Comparison of ENCODE assay signal across 16 cellular contexts in genomic region chr12:56749853-56750252, GRCh38. TPM values are rescaled to one million over a fixed set of nuclear protein-coding genes. Genes with fewer than 3 reads are reported as not detected.
DNase-seq lines count a peak whose midpoint lies in the region; ATAC-seq, FAIRE-seq and TF ChIP-seq lines count a peak whose summit lies in the region.
"Had no signal": no experiment of that assay in that cellular context is flagged by ENCODE, and none has a peak within 500 bp of the region (broad histone marks: within the 10 kb centered on the region; RNA-seq: fewer than 3 reads in every experiment).

No MANE protein-coding gene starts in this region.

- ATAC-seq in naive thymus-derived CD4-positive, alpha-beta T cell, result no peak
- ATAC-seq in HG03469 (IDR thresholded peaks at IDR 0.05; ENCODE audit: unreplicated experiment), result no peak
- no peak for ATAC-seq in HG03342 (IDR thresholded peaks at IDR 0.05; ENCODE audit: unreplicated experiment)

- no peaks in the 10 kb centered on the region for H3K9me3 Mint-ChIP-seq in CD4-positive, alpha-beta memory T cell
- no peaks in the 10 kb centered on the region for H3K9me3 Mint-ChIP-seq in activated CD4-positive, alpha-beta memory T cell treated with anti-CD3 and anti-CD28 coated beads, Interleukin-2, amount 10 ng/mL, durations not matched to agents 7 days and 5 days
- no peaks in the 10 kb centered on the region for H3K9me3 Mint-ChIP-seq in naive thymus-derived CD4-positive, alpha-beta T cell

- H3K4me1 Mint-ChIP-seq in CD4-positive, alpha-beta memory T cell, result peaks cover 23 to 48% (median 33%) of the 10 kb centered on the region in 4 donors
- peaks cover 50% of the 10 kb centered on the region for H3K4me1 Mint-ChIP-seq in activated CD4-positive, alpha-beta memory T cell treated with anti-CD3 and anti-CD28 coated beads, Interleukin-2, amount 10 ng/mL, durations not matched to agents 7 days and 5 days
- H3K4me1 Mint-ChIP-seq in naive thymus-derived CD4-positive, alpha-beta T cell, result peaks cover 20 to 49% (median 40%) of the 10 kb centered on the region in 7 donors

- no peaks in the 10 kb centered on the region for H3K9me3 ChIP-seq in CD4-positive, alpha-beta memory T cell (ENCODE audit: control insufficient read depth in 1 of 2, low read length in 2 of 2)
- H3K9me3 ChIP-seq in HEK293 (ENCODE audit: control insufficient read depth, insufficient read depth, low read depth, low read length), result no peaks in the 10 kb centered on the region
- H3K9me3 ChIP-seq in naive thymus-derived CD4-positive, alpha-beta T cell (ENCODE audit: control insufficient read depth in 2 of 3, low read length in 3 of 3), result no peaks in the 10 kb centered on the region
- H3K9me3 ChIP-seq: esophagus muscularis mucosa, suprapubic skin had no signal

- H3K36me3 Mint-ChIP-seq in CD4-positive, alpha-beta memory T cell, result peaks cover 28 to 47% of the 10 kb centered on the region in 2 donors
- H3K36me3 Mint-ChIP-seq in activated CD4-positive, alpha-beta memory T cell treated with anti-CD3 and anti-CD28 coated beads, Interleukin-2, amount 10 ng/mL, durations not matched to agents 7 days and 5 days (ENCODE audit: low read depth), result peaks cover 54% of the 10 kb centered on the region
- H3K36me3 Mint-ChIP-seq in naive thymus-derived CD4-positive, alpha-beta T cell, result peaks cover 15 to 33% (median 26%) of the 10 kb centered on the region in 5 donors

- no peaks in the 10 kb centered on the region for H3K27me3 ChIP-seq in CD4-positive, alpha-beta memory T cell (ENCODE audit: insufficient read depth, low read length)
- H3K27me3 ChIP-seq in naive thymus-derived CD4-positive, alpha-beta T cell (ENCODE audit: control insufficient read depth in 2 of 2, insufficient read depth in 2 of 2, low read length in 2 of 2), result no peaks in the 10 kb centered on the region
- H3K27me3 ChIP-seq: esophagus muscularis mucosa, suprapubic skin had no signal

- CTCF ChIA-PET in CD4-positive, alpha-beta memory T cell (lab: Charles Lee; ENCODE audit: partially characterized antibody), result interaction anchor here (0.9 to 1.7 kb wide), 2 partner anchors 14 to 362 kb away, joined by 3 to 4 read pairs; partner anchors contain the start of gene HSD17B6
- CTCF ChIA-PET in HEK293 (lab: Yijun Ruan, JAX), result no interaction called here
- CTCF ChIA-PET in activated CD4-positive, alpha-beta memory T cell treated with anti-CD3 and anti-CD28 coated beads, Interleukin-2, amount 10 ng/mL, durations not matched to agents 7 days and 5 days (lab: Charles Lee), result interaction anchor here (1.1 to 2.1 kb wide), 3 partner anchors 24 to 272 kb away, joined by 3 to 7 read pairs (median 4); partner anchors contain the start of gene NACA
- CTCF ChIA-PET in naive thymus-derived CD4-positive, alpha-beta T cell (lab: Charles Lee), result interaction anchor here (0.6 to 1.2 kb wide), 2 partner anchors 67 to 313 kb away, joined by 5 to 8 read pairs; no protein-coding TSS in a partner anchor

- peaks cover 7% of the 10 kb centered on the region for H3K36me3 ChIP-seq in CD4-positive, alpha-beta memory T cell (ENCODE audit: insufficient read depth, low read length)
- H3K36me3 ChIP-seq in HEK293 (ENCODE audit: control insufficient read depth in 2 of 2, insufficient read depth in 1 of 2, low read length in 2 of 2), result peaks cover 44 to 51% of the 10 kb centered on the region in 2 experiments
- peaks cover 0 to 30% (median 13%) of the 10 kb centered on the region in 3 experiments for H3K36me3 ChIP-seq in naive thymus-derived CD4-positive, alpha-beta T cell (ENCODE audit: control insufficient read depth in 2 of 3, insufficient read depth in 3 of 3, low read length in 3 of 3)

- intact Hi-C loops in CD4-positive, alpha-beta memory T cell (cut with micrococcal nuclease), result loop anchor here (10.0 kb wide), 1 partner anchor 485 kb away; a partner anchor contains a TSS
- intact Hi-C loops in naive thymus-derived CD4-positive, alpha-beta T cell (cut with micrococcal nuclease), result loop anchor here in 1 of 2 donors (10.0 kb wide), 2 partner anchors 435 to 1005 kb away; partner anchors contain the start of genes CDK4 and MARCHF9

- no peak for DNase-seq in CD4-positive, alpha-beta memory T cell
- no peak for DNase-seq in activated CD4-positive, alpha-beta memory T cell treated with anti-CD3 and anti-CD28 coated beads, Interleukin-2, amount 10 ng/mL, durations not matched to agents 7 days and 5 days
- no peak for DNase-seq in naive thymus-derived CD4-positive, alpha-beta T cell
- no peak for DNase-seq in D721Med (ENCODE audit: insufficient read length, low spot score)
- DNase-seq: activated CD4-positive, CD25-positive, alpha-beta regulatory T cell treated with anti-CD3 and anti-CD28 coated beads, Interleukin-2, amount 50 U/mL, for 72 hours; DMS153; NCI-H1436; NCI-H524 treated with DMSO at 0.1 percent for 48 hours; SHP77 had no signal

- peaks cover 10% of the 10 kb centered on the region for H3K4me1 ChIP-seq in CD4-positive, alpha-beta memory T cell (ENCODE audit: insufficient read depth, low read length)
- peaks cover 6% of the 10 kb centered on the region for H3K4me1 ChIP-seq in HEK293 (ENCODE audit: control insufficient read depth, insufficient read depth, low read length)
- H3K4me1 ChIP-seq in naive thymus-derived CD4-positive, alpha-beta T cell (ENCODE audit: control insufficient read depth in 2 of 2, insufficient read depth in 2 of 2, low read length in 2 of 2), result peaks cover 3 to 7% of the 10 kb centered on the region in 2 donors

- TF ChIP-seq CTCF in HEK293 (tag by site-specific recombination; IDR thresholded peaks at IDR 0.05), result no peak
- no peak for TF ChIP-seq CTCF in D721Med (IDR thresholded peaks at IDR 0.05; ENCODE audit: insufficient read depth, missing control alignments)

- POLR2A ChIA-PET in CD4-positive, alpha-beta memory T cell (lab: Charles Lee; ENCODE audit: partially characterized antibody), result interaction anchor here (0.6 to 3.9 kb wide), 2 partner anchors 24 to 509 kb away, joined by 3 to 30 read pairs; partner anchors contain the start of gene NACA
- POLR2A ChIA-PET in HEK293 (lab: Yijun Ruan, JAX), result interaction anchor here (2.5 kb wide), 1 partner anchor 24 kb away, joined by 13 read pairs; the partner anchor contains the start of gene NACA
- POLR2A ChIA-PET in activated CD4-positive, alpha-beta memory T cell treated with anti-CD3 and anti-CD28 coated beads, Interleukin-2, amount 10 ng/mL, durations not matched to agents 7 days and 5 days (lab: Charles Lee), result interaction anchor here (1.4 to 7.9 kb wide), 3 partner anchors 24 to 114 kb away, joined by 3 to 72 read pairs (median 11); partner anchors contain the start of gene NACA
- POLR2A ChIA-PET in naive thymus-derived CD4-positive, alpha-beta T cell (lab: Charles Lee), result interaction anchor here (0.7 to 1.3 kb wide), 3 partner anchors 16 to 590 kb away, joined by 3 to 4 read pairs (median 3); no protein-coding TSS in a partner anchor

- H3K4me3 Mint-ChIP-seq in CD4-positive, alpha-beta memory T cell, result peak overlapping the region; percentile 46 to 85 (median 76)
- peak overlapping the region; percentile 61 for H3K4me3 Mint-ChIP-seq in activated CD4-positive, alpha-beta memory T cell treated with anti-CD3 and anti-CD28 coated beads, Interleukin-2, amount 10 ng/mL, durations not matched to agents 7 days and 5 days
- H3K4me3 Mint-ChIP-seq in naive thymus-derived CD4-positive, alpha-beta T cell, result peak overlapping the region; percentile 43 to 94 (median 77)

- H3K27ac Mint-ChIP-seq in CD4-positive, alpha-beta memory T cell, result peak overlapping the region in 6 of 7 donors; percentile 38 to 94 (median 88)
- H3K27ac Mint-ChIP-seq in activated CD4-positive, alpha-beta memory T cell treated with anti-CD3 and anti-CD28 coated beads, Interleukin-2, amount 10 ng/mL, durations not matched to agents 7 days and 5 days, result peak overlapping the region; percentile 75
- peak overlapping the region; percentile 61 to 93 (median 73) for H3K27ac Mint-ChIP-seq in naive thymus-derived CD4-positive, alpha-beta T cell

- FAIRE-seq in D721Med (lab: Jason Lieb, UNC), result no peak
- FAIRE-seq: colon had no signal

- H3K27me3 Mint-ChIP-seq in CD4-positive, alpha-beta memory T cell, result no peaks in the 10 kb centered on the region
- no peaks in the 10 kb centered on the region for H3K27me3 Mint-ChIP-seq in activated CD4-positive, alpha-beta memory T cell treated with anti-CD3 and anti-CD28 coated beads, Interleukin-2, amount 10 ng/mL, durations not matched to agents 7 days and 5 days
- H3K27me3 Mint-ChIP-seq in naive thymus-derived CD4-positive, alpha-beta T cell, result no peaks in the 10 kb centered on the region

- no peak overlapping the region for H3K4me3 ChIP-seq in CD4-positive, alpha-beta memory T cell (ENCODE audit: low read length in 2 of 2)
- no peak overlapping the region for H3K4me3 ChIP-seq in HEK293 (ENCODE audit: low read depth, low read length)
- H3K4me3 ChIP-seq in naive thymus-derived CD4-positive, alpha-beta T cell (ENCODE audit: low read length), result no peak overlapping the region
- H3K4me3 ChIP-seq: esophagus muscularis mucosa, suprapubic skin had no signal

- H3K27ac ChIP-seq in CD4-positive, alpha-beta memory T cell (ENCODE audit: low read depth, low read length), result no peak overlapping the region
- no peak overlapping the region for H3K27ac ChIP-seq in HEK293 (ENCODE audit: extremely low read depth, low read depth, low read length)
- H3K27ac ChIP-seq in naive thymus-derived CD4-positive, alpha-beta T cell (ENCODE audit: low read depth, low read length), result no peak overlapping the region
- H3K27ac ChIP-seq: esophagus muscularis mucosa, suprapubic skin had no signal

RNA-seq across cellular contexts. Expression of gene PRIM1, which starts 2.3 kb away (rescaled TPM):
- total RNA-seq in CD4-positive, alpha-beta memory T cell, result 10 to 100 TPM; 30.2 to 34.3 TPM
- polyA plus RNA-seq in CD4-positive, alpha-beta memory T cell, result 10 to 100 TPM; 45.0 to 46.9 TPM
- 10 to 100 TPM; 45.0 to 46.2 TPM for total RNA-seq in activated CD4-positive, alpha-beta memory T cell treated with anti-CD3 and anti-CD28 coated beads, Interleukin-2, amount 10 ng/mL, durations not matched to agents 7 days and 5 days
- 10 to 100 TPM; 11.5 to 39.8 (median 26.2) TPM for total RNA-seq in naive thymus-derived CD4-positive, alpha-beta T cell
- polyA plus RNA-seq in naive thymus-derived CD4-positive, alpha-beta T cell, result 10 to 100 TPM; 40.0 to 55.1 TPM

RNA-seq across cellular contexts. Expression of gene HSD17B6, which starts 13.3 kb away (rescaled TPM):
- 1 to 10 TPM in 1 of 2 experiments, under 1 TPM in 1; 0.78 to 1.9 TPM for total RNA-seq in CD4-positive, alpha-beta memory T cell
- polyA plus RNA-seq in CD4-positive, alpha-beta memory T cell, result 1 to 10 TPM; 1.6 to 2.2 TPM
- total RNA-seq in activated CD4-positive, alpha-beta memory T cell treated with anti-CD3 and anti-CD28 coated beads, Interleukin-2, amount 10 ng/mL, durations not matched to agents 7 days and 5 days, result 1 to 10 TPM; 2.0 to 2.2 TPM
- 1 to 10 TPM in 2 of 5 experiments, under 1 TPM in 3; 0.22 to 1.5 (median 0.64) TPM for total RNA-seq in naive thymus-derived CD4-positive, alpha-beta T cell
- 1 to 10 TPM in 1 of 2 donors, under 1 TPM in 1; 0.99 to 1.3 TPM for polyA plus RNA-seq in naive thymus-derived CD4-positive, alpha-beta T cell
- total RNA-seq: mononuclear cell had no signal

RNA-seq across cellular contexts. Expression of gene NACA, which starts 24.8 kb away (rescaled TPM):
- total RNA-seq in CD4-positive, alpha-beta memory T cell, result 1,000 to 10,000 TPM; 1,184 to 1,255 TPM
- 1,000 to 10,000 TPM; 1,025 to 1,184 TPM for polyA plus RNA-seq in CD4-positive, alpha-beta memory T cell
- 100 to 1,000 TPM; 826 to 860 TPM for total RNA-seq in activated CD4-positive, alpha-beta memory T cell treated with anti-CD3 and anti-CD28 coated beads, Interleukin-2, amount 10 ng/mL, durations not matched to agents 7 days and 5 days
- 1,000 to 10,000 TPM in 4 of 5 experiments, 100 to 1,000 TPM in 1; 834 to 1,486 (median 1,355) TPM for total RNA-seq in naive thymus-derived CD4-positive, alpha-beta T cell
- polyA plus RNA-seq in naive thymus-derived CD4-positive, alpha-beta T cell, result 1,000 to 10,000 TPM; 1,440 to 1,626 TPM
